15 cellular contexts compared by ENCODE assay signal in the genomic region with DNA sequence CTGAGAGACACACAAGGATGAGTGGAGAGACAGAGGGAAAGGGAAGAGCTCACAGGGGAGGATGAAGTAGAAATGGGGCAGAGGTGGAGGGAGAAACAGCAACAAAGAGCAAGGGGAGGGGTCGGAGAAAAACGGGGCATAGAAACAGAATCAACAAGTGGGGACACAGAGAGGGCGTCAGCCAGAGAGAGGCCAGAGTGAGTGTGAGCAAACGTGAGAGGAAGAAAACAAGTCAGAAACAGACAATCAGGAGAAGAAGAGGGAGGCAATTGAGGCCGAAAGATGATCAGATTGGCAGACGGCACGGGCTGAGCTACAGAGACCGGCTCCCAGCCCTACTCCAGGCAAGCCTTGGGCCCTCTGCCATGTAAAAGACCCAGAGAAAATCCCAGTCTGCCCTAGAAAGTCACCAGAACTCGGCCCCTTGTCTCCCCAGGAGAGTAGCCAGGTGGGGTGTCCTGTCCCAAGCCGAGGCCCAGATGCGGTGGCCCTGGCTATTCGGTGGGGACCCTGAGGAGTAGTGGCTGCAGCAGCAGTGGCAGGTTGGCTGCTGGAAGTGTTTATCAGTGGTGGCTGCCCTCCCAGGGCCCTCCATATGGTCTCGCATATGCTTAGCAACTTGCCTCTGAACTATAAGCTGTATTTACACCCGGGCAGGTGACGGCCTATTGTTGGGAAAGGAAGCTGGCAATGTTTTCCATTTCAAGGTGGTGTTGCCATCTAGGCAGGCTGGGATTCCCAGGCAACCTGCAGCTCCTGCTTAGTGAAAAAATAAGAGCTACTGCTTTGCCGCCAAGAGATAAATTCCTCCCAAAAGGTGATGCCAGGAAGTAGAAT. TPM values are rescaled to one million over a fixed set of nuclear protein-coding genes. Genes with fewer than 3 reads are reported as not detected.
A peak's percentile ranks its signal among the peaks of the same experiment; 100 is the strongest.
DNase-seq lines count a peak whose midpoint lies in the region; ATAC-seq and TF ChIP-seq lines count a peak whose summit lies in the region.
"Had no signal": no experiment of that assay in that cellular context is flagged by ENCODE, and none has a peak within 500 bp of the region (broad histone marks: within the 10 kb centered on the region; RNA-seq: fewer than 3 reads in every experiment).

No MANE protein-coding gene starts in this region.

- no peaks in the 10 kb centered on the region for H3K9me2 ChIP-seq in GM23338 (ENCODE audit: insufficient read depth)

- peaks cover 5% of the 10 kb centered on the region; the same call in 1 of the 3 replicates for H3K9me3 Mint-ChIP-seq in GM23338
- H3K9me3 Mint-ChIP-seq in central memory CD8-positive, alpha-beta T cell, result no peaks in the 10 kb centered on the region
- H3K9me3 Mint-ChIP-seq in neural crest cell, result peaks cover 4% of the 10 kb centered on the region
- H3K9me3 Mint-ChIP-seq in Caco-2 (ENCODE audit: unreplicated experiment), result peaks cover 11% of the 10 kb centered on the region

- H3K27ac Mint-ChIP-seq in GM23338, result peak overlapping the region; percentile 44
- peak overlapping the region; percentile 5 for H3K27ac Mint-ChIP-seq in central memory CD8-positive, alpha-beta T cell (ENCODE audit: low read depth)
- H3K27ac Mint-ChIP-seq in neural crest cell (ENCODE audit: unreplicated experiment), result peak overlapping the region; percentile 83
- no peak overlapping the region for H3K27ac Mint-ChIP-seq in Caco-2 (ENCODE audit: unreplicated experiment)
- H3K27ac Mint-ChIP-seq: activated T-helper 2 cell treated with anti-CD3 and anti-CD28 coated beads, Interferon-gamma antibody, Interleukin-2, Interleukin-4, amounts not matched to agents 10 μg/mL and 5 μg/mL and 100 μg/mL, durations not matched to agents 14 hours and 24 hours and 36 hours; IgD-negative memory B cell had no signal

- DNase-seq in GM23338 (ENCODE audit: low spot score), result peak; percentile 34
- peak; percentile 95 for DNase-seq in NCI-H2171 (lab: John Stamatoyannopoulos, UW)
- DNase-seq in central memory CD8-positive, alpha-beta T cell (ENCODE audit: low spot score in 2 of 2), result no peak
- DNase-seq in neural crest cell (ENCODE audit: low read depth, low spot score), result no peak
- no peak for DNase-seq in Caco-2
- no peak for DNase-seq in stimulated activated naive CD8-positive, alpha-beta T cell treated with anti-CD3 and anti-CD28 coated beads, Interleukin-15, Interleukin-2, amounts not matched to agents 100 U/mL and 50 U/mL, for 24 hours
- DNase-seq: central memory CD4-positive, alpha-beta T cell; stimulated activated naive CD4-positive, alpha-beta T cell treated with Interleukin-2 at 50 U/mL for 16 hours; SW 1271; upper lobe of right lung had no signal

- no peaks in the 10 kb centered on the region for H3K36me3 ChIP-seq in GM23338 (ENCODE audit: insufficient read depth)
- H3K36me3 ChIP-seq in Caco-2 (ENCODE audit: control insufficient read depth, insufficient read depth, low read length), result no peaks in the 10 kb centered on the region
- H3K36me3 ChIP-seq: upper lobe of right lung had no signal

- no TSS peak for BruUV-seq in Caco-2 (replicated peaks; lab: Mats Ljungman, UMichigan)

- H3K27me3 Mint-ChIP-seq in GM23338 (ENCODE audit: insufficient read depth, low read depth, poor library complexity) (peaks cover 20% of the 10 kb centered on the region), neural crest cell (ENCODE audit: low read depth) (no peaks in the 10 kb centered on the region), Caco-2 (ENCODE audit: insufficient read depth, unreplicated experiment) (no peaks in the 10 kb centered on the region)
- peaks cover 37% of the 10 kb centered on the region for H3K27me3 Mint-ChIP-seq in central memory CD8-positive, alpha-beta T cell

- H3K4me3 Mint-ChIP-seq in GM23338 (peak overlapping the region; percentile 20; the same call in 1 of the 3 replicates), neural crest cell (no peak overlapping the region), Caco-2 (ENCODE audit: unreplicated experiment) (no peak overlapping the region)
- no peak overlapping the region for H3K4me3 Mint-ChIP-seq in central memory CD8-positive, alpha-beta T cell
- H3K4me3 Mint-ChIP-seq: IgD-negative memory B cell had no signal

- H3K4me3 ChIP-seq in GM23338, result peak overlapping the region; percentile 17; the same call in 1 of the 2 replicates
- no peak overlapping the region for H3K4me3 ChIP-seq in Caco-2 (ENCODE audit: low read depth, low read length)
- H3K4me3 ChIP-seq: upper lobe of right lung had no signal

- peak overlapping the region; percentile 76 for H3K27ac ChIP-seq in GM23338 (ENCODE audit: low read depth)
- H3K27ac ChIP-seq: upper lobe of right lung had no signal

- intact Hi-C loops in Caco-2 (cut with micrococcal nuclease; ENCODE audit: unreplicated experiment), result no loop called here

- peaks cover 22% of the 10 kb centered on the region for H3K4me1 ChIP-seq in GM23338 (ENCODE audit: insufficient read depth)
- H3K4me1 ChIP-seq in Caco-2, result peaks cover 37% of the 10 kb centered on the region
- H3K4me1 ChIP-seq: upper lobe of right lung had no signal

- ATAC-seq in GM23338 (peak; percentile 67), HG02852 (IDR thresholded peaks at IDR 0.05; ENCODE audit: unreplicated experiment) (no peak), GM19467 (IDR thresholded peaks at IDR 0.05; ENCODE audit: unreplicated experiment) (no peak)
- ATAC-seq in central memory CD8-positive, alpha-beta T cell (replicated peaks; ENCODE audit: extremely low read depth, poor library complexity, severe bottlenecking), result no peak
- no peak for ATAC-seq in stimulated activated naive CD8-positive, alpha-beta T cell treated with anti-CD3 and anti-CD28 coated beads, Interleukin-15, Interleukin-2, amounts not matched to agents 100 U/mL and 50 U/mL, for 24 hours
- ATAC-seq: left lobe of liver, upper lobe of right lung had no signal

- CTCF ChIA-PET in Caco-2 (lab: Charles Lee), result no interaction called here

- H3K4me1 Mint-ChIP-seq in GM23338 (peaks cover 29% of the 10 kb centered on the region), neural crest cell (peaks cover 42% of the 10 kb centered on the region), Caco-2 (ENCODE audit: low read depth, unreplicated experiment) (peaks cover 32% of the 10 kb centered on the region)
- H3K4me1 Mint-ChIP-seq in central memory CD8-positive, alpha-beta T cell, result peaks cover 18% of the 10 kb centered on the region
- H3K4me1 Mint-ChIP-seq: IgD-negative memory B cell had no signal

- peak overlapping the region; percentile 97 for H2AFZ ChIP-seq in GM23338

- POLR2A ChIA-PET in Caco-2 (lab: Charles Lee), result no interaction called here

- H3K27me3 ChIP-seq in GM23338 (ENCODE audit: insufficient read depth), result no peaks in the 10 kb centered on the region
- H3K27me3 ChIP-seq in Caco-2 (replicated peaks; ENCODE audit: control insufficient read depth, insufficient read depth, low read length), result no peaks in the 10 kb centered on the region
- H3K27me3 ChIP-seq: upper lobe of right lung had no signal

- 0 out of 2 replicates have a peak, but pooled peaks cover 6% of the 10 kb centered on the region for H3F3A ChIP-seq in GM23338 (replicated peaks; ENCODE audit: low read depth)

- H3K4me2 ChIP-seq in GM23338, result peak overlapping the region; percentile 6

- H3K79me2 ChIP-seq in GM23338 (replicated peaks; ENCODE audit: insufficient read depth), result no peaks in the 10 kb centered on the region

- H4K20me1 ChIP-seq in GM23338 (replicated peaks; ENCODE audit: insufficient read depth), result no peaks in the 10 kb centered on the region

- H3K36me3 Mint-ChIP-seq in GM23338 (ENCODE audit: low read depth) (no peaks in the 10 kb centered on the region; the same call in 2 of the 3 replicates), neural crest cell (ENCODE audit: low read depth) (peaks cover 4% of the 10 kb centered on the region), Caco-2 (ENCODE audit: insufficient read depth, unreplicated experiment) (no peaks in the 10 kb centered on the region)
- H3K36me3 Mint-ChIP-seq in central memory CD8-positive, alpha-beta T cell (ENCODE audit: insufficient read depth), result no peaks in the 10 kb centered on the region
- H3K36me3 Mint-ChIP-seq: IgD-negative memory B cell had no signal

- TF ChIP-seq CTCF in GM23338 (conservative IDR thresholded peaks at IDR 0.05; ENCODE audit: low read depth in 2 of 2) (no peak), neural crest cell (conservative IDR thresholded peaks at IDR 0.05) (no peak), Caco-2 (IDR thresholded peaks at IDR 0.05; ENCODE audit: insufficient read depth in 1 of 2, low read depth in 1 of 2, low read length in 1 of 2, severe bottlenecking in 1 of 2, unreplicated experiment in 1 of 2) (no peak)

- peaks cover 5% of the 10 kb centered on the region for H3K9me3 ChIP-seq in Caco-2
- H3K9me3 ChIP-seq: upper lobe of right lung had no signal

TF ChIP-seq in GM23338, 12 proteins besides CTCF, POLR2A, EP300 and RAD21 (continues in another document):
- TF ChIP-seq NANOG (IDR thresholded peaks at IDR 0.05; ENCODE audit: borderline replicate concordance), result no peak
- TF ChIP-seq ZNF331 (CRISPR knock-in tag; IDR thresholded peaks at IDR 0.05; ENCODE audit: low read depth), result no peak
- TF ChIP-seq CREB1 (CRISPR knock-in tag; IDR thresholded peaks at IDR 0.05; ENCODE audit: low read depth), result no peak
- no peak for TF ChIP-seq STAT1 (IDR thresholded peaks at IDR 0.05; ENCODE audit: unreplicated experiment)
- TF ChIP-seq JUNB (IDR thresholded peaks at IDR 0.05; ENCODE audit: unreplicated experiment), result no peak
- TF ChIP-seq ZNF114 (CRISPR knock-in tag; IDR thresholded peaks at IDR 0.05), result no peak

RNA-seq across cellular contexts. Expression of a gene that starts 14.8 kb away (rescaled TPM):
- total RNA-seq in GM23338 (2014; rRNA removed; shearing (Covaris generic)), result 10.6 and 12.0 TPM in 2 replicates
- polyA plus RNA-seq in GM23338 (2016; fragmentation: Nextera tagmentation; extraction: Ambion mirVana), result 5.8 and 6.0 TPM in 2 replicates
- total RNA-seq in neural crest cell (116 and 125 TPM in 2 replicates), Caco-2 (2022) (5.9 and 7.4 TPM in 2 replicates)

Comparison
In these comparisons a context has a peak if more than half of its experiments do, and no peak if none do; other contexts are left out.
1. DNase-seq: peak in GM23338 (single experiment) and NCI-H2171 (single experiment); none in central memory CD8-positive, alpha-beta T cell (0 of 2), neural crest cell (single experiment), Caco-2 (0 of 2) and stimulated activated naive CD8-positive, alpha-beta T cell treated with anti-CD3 and anti-CD28 coated beads, Interleukin-15, Interleukin-2, amounts not matched to agents 100 U/mL and 50 U/mL, for 24 hours (single experiment).